8 cellular contexts compared by ENCODE assay signal in the genomic region with DNA sequence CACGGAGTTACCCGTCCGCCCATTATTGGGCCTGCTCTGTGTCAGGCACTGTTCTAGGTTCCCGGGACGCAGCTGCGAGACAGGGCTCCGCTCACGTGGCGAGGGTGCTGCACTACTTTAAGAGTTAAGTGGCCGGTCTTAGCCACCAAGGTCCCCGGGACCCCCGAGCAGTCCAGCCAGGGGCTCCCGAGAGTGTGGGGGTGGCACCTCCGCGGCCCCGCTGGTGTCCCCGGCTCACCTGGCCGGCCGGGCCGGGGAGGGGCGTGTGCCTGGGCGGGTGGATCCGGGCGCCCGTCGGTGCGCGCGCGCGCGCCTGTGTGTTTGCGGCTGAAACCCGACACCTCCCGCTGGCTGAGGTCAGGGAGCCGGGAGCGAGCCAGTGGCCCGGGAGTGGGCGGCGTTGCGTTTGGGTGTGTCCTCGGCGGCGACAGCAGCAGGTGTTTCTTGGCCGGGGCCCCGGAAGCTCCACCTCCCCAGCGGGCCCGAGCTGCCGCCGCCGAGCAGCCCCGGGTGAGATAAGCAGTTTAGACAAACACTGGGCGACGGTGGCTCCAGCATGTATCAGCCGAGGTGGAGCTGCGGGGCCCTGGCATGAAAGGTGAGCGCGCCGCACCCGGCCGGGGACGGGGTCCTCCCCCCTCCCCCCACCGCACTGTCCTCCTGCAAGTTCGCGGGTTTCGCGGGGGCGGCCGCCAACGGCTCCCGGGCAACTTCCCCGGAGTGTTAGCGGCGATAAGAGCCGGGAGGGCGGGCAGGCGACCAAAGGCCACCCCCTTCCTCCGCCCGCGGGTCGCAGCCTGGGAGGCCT. TPM values are rescaled to one million over a fixed set of nuclear protein-coding genes. Genes with fewer than 3 reads are reported as not detected.
DNase-seq lines count a peak whose midpoint lies in the region; ATAC-seq, FAIRE-seq and TF ChIP-seq lines count a peak whose summit lies in the region.

A gene (plus strand): TSS at position 522 of the 808 bp plus-strand sequence. CDS start 70 bp downstream, at position 592.

- no peak; the same call in 1 of the 2 replicates for TF ChIP-seq CTCF in HepG2 (CRISPR knock-in tag; IDR thresholded peaks at IDR 0.05)

- H3K36me3 ChIP-seq in HepG2 (replicated peaks in 1 of 2; ENCODE audit: control insufficient read depth in 1 of 2, insufficient read depth in 2 of 2, low read length in 2 of 2): peaks cover 11 to 16% of the 10 kb centered on the region in 2 experiments

- intact Hi-C loops in HepG2 (cut with micrococcal nuclease; ENCODE audit: unreplicated experiment): loop anchor here (10.0 kb wide), 2 partner anchors 88 to 218 kb away; no protein-coding TSS in a partner anchor

- peak; percentile 52; the same call in 1 of the 2 replicates for TF ChIP-seq RAD21 in HepG2 (CRISPR knock-in tag; IDR thresholded peaks at IDR 0.05)

- peak within 1 kb of the TSS; percentile 79 to 85 (median 82) for H3K4me3 ChIP-seq in HepG2 (replicated peaks in 1 of 3; ENCODE audit: insufficient read depth in 1 of 3, low read depth in 2 of 3, low read length in 3 of 3)

- DNase-seq in AML-193 (lab: John Stamatoyannopoulos, UW) (peak; percentile 69 to 73), NCI-H226 (peak; percentile 91), dermis blood vessel endothelial cell (peak; percentile 52), HepG2 (ENCODE audit: low spot score) (peak; percentile 96)
- DNase-seq in activated CD4-positive, CD25-positive, alpha-beta regulatory T cell treated with anti-CD3 and anti-CD28 coated beads, Interleukin-2, amount 50 U/mL, for 72 hours: peak; percentile 69
- peak; percentile 38 to 62 (median 49) for DNase-seq in stimulated activated CD4-positive, alpha-beta T cell treated with anti-CD3 and anti-CD28 coated beads, TNF-alpha, amount 100 ng/mL, for 48 hours (ENCODE audit: low read depth in 3 of 3)

- peak within 1 kb of the TSS; percentile 94 for H3K4me2 ChIP-seq in HepG2 (ENCODE audit: low read depth, low read length)

- in situ Hi-C loops in HepG2 (cut with HindIII; ENCODE audit: extremely low pct_ligation_motif_present, low pct_unique_long_range_greater_than_20kb): no loop called here

- BruUV-seq in HepG2 (replicated peaks; lab: Mats Ljungman, UMichigan): TSS peak; percentile 63

- 2% methylated on average over 17 of the region's 81 CpGs for WGBS in HepG2 (ENCODE audit: low lambda C conversion rate)

- H2AFZ ChIP-seq in HepG2 (ENCODE audit: low read length): no peak within 1 kb of the TSS

- ATAC-seq in GM19025 (IDR thresholded peaks at IDR 0.05; ENCODE audit: low read depth, unreplicated experiment): peak; percentile 44
- peak; percentile 53 for ATAC-seq in HG03175 (IDR thresholded peaks at IDR 0.05; ENCODE audit: unreplicated experiment)
- ATAC-seq in HepG2: peak; percentile 62

- peak in 1 of 2 experiments; percentile 47; a peak in 2 of 4 replicates for TF ChIP-seq EP300 in HepG2 (IDR thresholded peaks at IDR 0.05; ENCODE audit: low read depth in 2 of 2, low read length in 2 of 2)
- peak; percentile 34; the same call in 1 of the 2 replicates for TF ChIP-seq EP300 in HepG2 (CRISPR knock-in tag; IDR thresholded peaks at IDR 0.05; ENCODE audit: borderline replicate concordance)

- H3K4me1 ChIP-seq in HepG2 (ENCODE audit: insufficient read depth, low read length): peaks cover 39% of the 10 kb centered on the region

- H4K20me1 ChIP-seq in HepG2 (ENCODE audit: insufficient read depth, low read length): peaks cover 50% of the 10 kb centered on the region

- H3K9me3 ChIP-seq in HepG2 (ENCODE audit: low read length): no peaks in the 10 kb centered on the region

- peak; percentile 78 for FAIRE-seq in HepG2 (lab: Jason Lieb, UNC)

- CTCF ChIA-PET in HepG2 (lab: Yijun Ruan, JAX; ENCODE audit: low intra/inter-chr PET ratio, low total read pairs): interaction anchor here (0.9 to 5.1 kb wide), 2 partner anchors 172 to 192 kb away, joined by 3 to 93 read pairs; no protein-coding TSS in a partner anchor

- H3K27me3 ChIP-seq in HepG2 (ENCODE audit: control insufficient read depth in 1 of 2, insufficient read depth in 2 of 2, low read length in 2 of 2): no peaks in the 10 kb centered on the region

- TF ChIP-seq POLR2A in HepG2 (IDR thresholded peaks at IDR 0.05; ENCODE audit: insufficient read depth in 1 of 2, low read depth in 2 of 2, low read length in 2 of 2): peak; percentile 59 to 76; a peak in 3 of 4 replicates

- H3K27ac ChIP-seq in HepG2 (ENCODE audit: extremely low read length, insufficient read depth, low read length): peak within 1 kb of the TSS; percentile 93

- H3K79me2 ChIP-seq in HepG2 (ENCODE audit: insufficient read depth, low read length): peaks cover 40% of the 10 kb centered on the region

- POLR2A ChIA-PET in HepG2 (lab: Yijun Ruan, JAX): interaction anchor here (0.9 to 3.7 kb wide), 17 partner anchors 9 to 323 kb away, joined by 3 to 34 read pairs (median 3); no protein-coding TSS in a partner anchor

- H3K9ac ChIP-seq in HepG2 (ENCODE audit: insufficient read depth, low read depth, low read length): peak within 1 kb of the TSS; percentile 82

TF ChIP-seq in HepG2, 621 proteins besides CTCF, POLR2A, EP300 and RAD21 (continues in another document):
- TF ChIP-seq ZNF674 (CRISPR knock-in tag; IDR thresholded peaks at IDR 0.05; ENCODE audit: low read depth) (peak; percentile 95), MIXL1 (CRISPR knock-in tag; IDR thresholded peaks at IDR 0.05) (no peak), ELF1 (CRISPR knock-in tag; IDR thresholded peaks at IDR 0.05) (peak; percentile 86), ARNTL (CRISPR knock-in tag; IDR thresholded peaks at IDR 0.05) (peak; percentile 73), ZNF567 (CRISPR knock-in tag; IDR thresholded peaks at IDR 0.05; ENCODE audit: borderline replicate concordance) (no peak; the same call in 1 of the 2 replicates), THAP11 (CRISPR knock-in tag; IDR thresholded peaks at IDR 0.05) (peak; percentile 77), RCOR2 (CRISPR knock-in tag; IDR thresholded peaks at IDR 0.05) (no peak), NFIB (CRISPR knock-in tag; IDR thresholded peaks at IDR 0.05; ENCODE audit: borderline replicate concordance) (no peak), MTA1 (CRISPR knock-in tag; IDR thresholded peaks at IDR 0.05; ENCODE audit: borderline replicate concordance) (peak; percentile 85), PRMT3 (CRISPR knock-in tag; IDR thresholded peaks at IDR 0.05; ENCODE audit: borderline replicate concordance, low read depth) (peak; percentile 78), CHD4 (IDR thresholded peaks at IDR 0.05; ENCODE audit: borderline replicate concordance, low read length) (peak; percentile 41; the same call in 1 of the 2 replicates), NFRKB (IDR thresholded peaks at IDR 0.05) (no peak), HCFC1 (IDR thresholded peaks at IDR 0.05; ENCODE audit: low read depth, low read length) (no peak), KDM4B (CRISPR knock-in tag; IDR thresholded peaks at IDR 0.05) (no peak), SRY (CRISPR knock-in tag; IDR thresholded peaks at IDR 0.05) (peak; percentile 68), CREB1 (IDR thresholded peaks at IDR 0.05) (peak; percentile 22; the same call in 1 of the 2 replicates), CREB1 (CRISPR knock-in tag; IDR thresholded peaks at IDR 0.05) (no peak), ZNF619 (CRISPR knock-in tag; IDR thresholded peaks at IDR 0.05) (no peak), SMC3 (IDR thresholded peaks at IDR 0.05; ENCODE audit: low read length) (no peak)

RNA-seq across cellular contexts. Expression of the gene that starts here (rescaled TPM):
- total RNA-seq in dermis blood vessel endothelial cell: 27.5 and 28.8 TPM in 2 replicates
- 16.1 and 19.5 TPM in 2 replicates for total RNA-seq in HepG2 (2016; rRNA removed; fragmentation: Illumina TruSeq; extraction: Trizol)
- total RNA-seq in HepG2 (2016; cell fraction: cytosol; rRNA removed; fragmentation: Illumina TruSeq; extraction: Trizol; ENCODE audit: low read depth): 13.0 and 16.7 TPM in 2 replicates
- 15.4 and 17.4 TPM in 2 replicates for total RNA-seq in HepG2 (2016; cell fraction: insoluble cytoplasmic fraction; rRNA removed; fragmentation: Illumina TruSeq; extraction: Trizol)
- total RNA-seq in HepG2 (2016; cell fraction: membrane; rRNA removed; fragmentation: Illumina TruSeq; extraction: Trizol): 18.2 and 21.4 TPM in 2 replicates
- total RNA-seq in HepG2 (2016; cell fraction: nucleus; rRNA removed; fragmentation: Illumina TruSeq; extraction: Trizol): 31.6 and 33.0 TPM in 2 replicates
- polyA plus RNA-seq in HepG2 (2011; rRNA removed): 31.2 and 37.7 TPM in 2 replicates
- 20.9 and 26.7 TPM in 2 replicates for polyA plus RNA-seq in HepG2 (2011; cell fraction: cytosol; rRNA removed)
- 132 and 135 TPM in 2 replicates for polyA plus RNA-seq in HepG2 (2011; cell fraction: nucleus; rRNA removed)
- polyA plus RNA-seq in HepG2 (2012): 43.5 and 43.7 TPM in 2 replicates
- 1.4 and 1.7 TPM in 2 replicates for polyA plus RNA-seq in HepG2 (2016; cell fraction: cytosol; fragmentation: Illumina TruSeq; extraction: Trizol; ENCODE audit: low read depth)
- 22.8 and 30.2 TPM in 2 replicates for polyA plus RNA-seq in HepG2 (2016; cell fraction: insoluble cytoplasmic fraction; fragmentation: Illumina TruSeq; extraction: Trizol; ENCODE audit: low read depth)
- 4.4 and 5.4 TPM in 2 replicates for polyA plus RNA-seq in HepG2 (2016; cell fraction: membrane; fragmentation: Illumina TruSeq; extraction: Trizol; ENCODE audit: low read depth)
- polyA plus RNA-seq in HepG2 (2016; cell fraction: nucleus; fragmentation: Illumina TruSeq; extraction: Trizol; ENCODE audit: insufficient read depth, low read depth): 70.9 and 78.3 TPM in 2 replicates
- 24.8 and 50.4 TPM in 2 replicates for polyA minus RNA-seq in HepG2 (2011; rRNA and poly(A)+ RNA removed; ENCODE audit: low replicate concordance)
- 36.3 and 45.8 TPM in 2 replicates for polyA minus RNA-seq in HepG2 (2011; cell fraction: cytosol; rRNA and poly(A)+ RNA removed)
- polyA minus RNA-seq in HepG2 (2011; cell fraction: nucleus; rRNA and poly(A)+ RNA removed): 83.8 and 96.8 TPM in 2 replicates

Comparison
In these comparisons a context has a peak if more than half of its experiments do, and no peak if none do; other contexts are left out.
1. Peak in every context shown above with its lines: DNase-seq, ATAC-seq, H3K4me3 ChIP-seq and H3K27ac ChIP-seq.